In the genomic region with DNA sequence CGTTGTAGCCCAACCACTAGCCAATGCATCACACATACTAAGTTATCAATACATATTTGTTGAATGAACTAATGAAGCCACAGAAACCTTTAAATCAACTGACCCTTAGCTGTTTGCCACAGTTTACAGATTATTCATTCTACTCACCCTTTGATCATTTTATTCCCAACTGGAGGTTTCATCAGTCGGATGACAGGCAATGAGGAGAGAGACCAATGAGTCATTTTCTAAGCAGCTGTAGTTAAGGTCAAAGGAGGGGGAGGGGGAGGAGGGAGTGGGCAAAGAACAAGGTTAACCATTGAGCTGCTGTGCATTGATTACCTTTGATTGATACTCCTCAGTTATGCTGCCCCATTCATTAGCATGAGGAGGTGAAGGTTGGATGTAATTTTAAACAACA, we compare ENCODE assay signal across 1 cellular context.
TF ChIP-seq lines count a peak whose summit lies in the region.

No MANE protein-coding gene starts in this region.

TF ChIP-seq in GM23338, 12 proteins besides CTCF, POLR2A, EP300 and RAD21 (continued from another document):
- TF ChIP-seq, protein P1, sequence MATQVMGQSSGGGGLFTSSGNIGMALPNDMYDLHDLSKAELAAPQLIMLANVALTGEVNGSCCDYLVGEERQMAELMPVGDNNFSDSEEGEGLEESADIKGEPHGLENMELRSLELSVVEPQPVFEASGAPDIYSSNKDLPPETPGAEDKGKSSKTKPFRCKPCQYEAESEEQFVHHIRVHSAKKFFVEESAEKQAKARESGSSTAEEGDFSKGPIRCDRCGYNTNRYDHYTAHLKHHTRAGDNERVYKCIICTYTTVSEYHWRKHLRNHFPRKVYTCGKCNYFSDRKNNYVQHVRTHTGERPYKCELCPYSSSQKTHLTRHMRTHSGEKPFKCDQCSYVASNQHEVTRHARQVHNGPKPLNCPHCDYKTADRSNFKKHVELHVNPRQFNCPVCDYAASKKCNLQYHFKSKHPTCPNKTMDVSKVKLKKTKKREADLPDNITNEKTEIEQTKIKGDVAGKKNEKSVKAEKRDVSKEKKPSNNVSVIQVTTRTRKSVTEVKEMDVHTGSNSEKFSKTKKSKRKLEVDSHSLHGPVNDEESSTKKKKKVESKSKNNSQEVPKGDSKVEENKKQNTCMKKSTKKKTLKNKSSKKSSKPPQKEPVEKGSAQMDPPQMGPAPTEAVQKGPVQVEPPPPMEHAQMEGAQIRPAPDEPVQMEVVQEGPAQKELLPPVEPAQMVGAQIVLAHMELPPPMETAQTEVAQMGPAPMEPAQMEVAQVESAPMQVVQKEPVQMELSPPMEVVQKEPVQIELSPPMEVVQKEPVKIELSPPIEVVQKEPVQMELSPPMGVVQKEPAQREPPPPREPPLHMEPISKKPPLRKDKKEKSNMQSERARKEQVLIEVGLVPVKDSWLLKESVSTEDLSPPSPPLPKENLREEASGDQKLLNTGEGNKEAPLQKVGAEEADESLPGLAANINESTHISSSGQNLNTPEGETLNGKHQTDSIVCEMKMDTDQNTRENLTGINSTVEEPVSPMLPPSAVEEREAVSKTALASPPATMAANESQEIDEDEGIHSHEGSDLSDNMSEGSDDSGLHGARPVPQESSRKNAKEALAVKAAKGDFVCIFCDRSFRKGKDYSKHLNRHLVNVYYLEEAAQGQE (IDR thresholded peaks at IDR 0.05; ENCODE audit: unreplicated experiment) = no peak
- TF ChIP-seq NANOG (IDR thresholded peaks at IDR 0.05; ENCODE audit: borderline replicate concordance) = no peak
- TF ChIP-seq EZH2 (IDR thresholded peaks at IDR 0.05; ENCODE audit: low read depth, unreplicated experiment) = no peak
- no peak for TF ChIP-seq STAT1 (IDR thresholded peaks at IDR 0.05; ENCODE audit: unreplicated experiment)
- no peak for TF ChIP-seq ZNF331 (CRISPR knock-in tag; IDR thresholded peaks at IDR 0.05; ENCODE audit: low read depth)
- TF ChIP-seq POLR2AphosphoS5 (IDR thresholded peaks at IDR 0.05; ENCODE audit: low read depth) = no peak
- no peak for TF ChIP-seq ZNF114 (CRISPR knock-in tag; IDR thresholded peaks at IDR 0.05)
- TF ChIP-seq, protein P2, sequence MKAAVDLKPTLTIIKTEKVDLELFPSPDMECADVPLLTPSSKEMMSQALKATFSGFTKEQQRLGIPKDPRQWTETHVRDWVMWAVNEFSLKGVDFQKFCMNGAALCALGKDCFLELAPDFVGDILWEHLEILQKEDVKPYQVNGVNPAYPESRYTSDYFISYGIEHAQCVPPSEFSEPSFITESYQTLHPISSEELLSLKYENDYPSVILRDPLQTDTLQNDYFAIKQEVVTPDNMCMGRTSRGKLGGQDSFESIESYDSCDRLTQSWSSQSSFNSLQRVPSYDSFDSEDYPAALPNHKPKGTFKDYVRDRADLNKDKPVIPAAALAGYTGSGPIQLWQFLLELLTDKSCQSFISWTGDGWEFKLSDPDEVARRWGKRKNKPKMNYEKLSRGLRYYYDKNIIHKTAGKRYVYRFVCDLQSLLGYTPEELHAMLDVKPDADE (IDR thresholded peaks at IDR 0.05) = no peak
